ENCODE assay signal across 8 cellular contexts in the genomic region with DNA sequence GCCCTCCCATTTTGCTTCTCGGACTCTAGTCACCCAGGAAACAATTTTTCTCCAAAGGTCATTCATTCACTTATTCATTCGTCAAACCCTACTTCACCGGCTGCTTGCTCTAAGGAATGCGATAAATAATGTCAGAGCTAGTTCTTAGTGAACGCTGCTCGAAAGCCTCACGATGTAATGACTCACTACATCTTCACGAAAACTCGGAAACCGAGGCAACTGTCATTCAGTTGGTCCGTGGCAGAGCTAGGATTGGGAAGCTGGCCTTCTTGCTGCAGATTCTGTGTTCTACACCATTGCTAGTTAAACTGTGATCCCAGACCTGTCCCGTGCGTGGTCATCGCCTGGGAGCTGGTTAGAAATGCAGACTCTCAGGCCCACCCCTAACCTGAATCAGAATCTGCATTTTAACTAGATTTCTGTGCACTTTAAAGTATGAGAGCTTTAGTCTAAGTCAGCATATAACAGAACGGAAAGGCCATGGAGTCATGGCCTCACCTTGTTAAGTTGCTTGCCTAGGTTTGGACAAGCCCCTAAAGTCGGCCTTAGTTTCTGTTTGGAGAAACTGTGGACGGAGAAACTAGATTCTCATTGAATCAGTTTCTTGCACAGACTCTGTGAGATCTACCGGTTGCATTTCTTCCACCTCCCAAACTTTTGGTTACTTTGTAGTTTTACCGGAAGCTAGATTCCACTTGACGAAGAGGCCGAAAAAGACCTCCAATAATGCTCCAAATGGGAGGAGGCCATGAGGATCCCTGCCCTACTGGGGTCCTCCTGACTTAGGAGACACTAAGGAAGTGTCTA. TPM values are rescaled to one million over a fixed set of nuclear protein-coding genes. Genes with fewer than 3 reads are reported as not detected.
DNase-seq lines count a peak whose midpoint lies in the region; ATAC-seq, FAIRE-seq and TF ChIP-seq lines count a peak whose summit lies in the region.

No MANE protein-coding gene starts in this region.

- no peak for TF ChIP-seq EP300 in SK-N-SH (IDR thresholded peaks at IDR 0.05; ENCODE audit: borderline replicate concordance in 1 of 2, low read depth in 1 of 2, low read length in 1 of 2)

- DNase-seq in cardiac muscle cell (ENCODE audit: low read depth in 1 of 2, low spot score in 1 of 2) (no peak), Right ventricle myocardium superior (no peak), SK-N-SH (no peak), endothelial cell of umbilical vein (ENCODE audit: low read depth, low spot score) (peak; percentile 71), NCI-H1694 (lab: John Stamatoyannopoulos, UW) (no peak), pons (ENCODE audit: low spot score) (no peak)

- CTCF ChIA-PET in SK-N-SH (lab: Yijun Ruan, JAX) (interaction anchor here (0.5 to 10.3 kb wide), 6 partner anchors 21 to 490 kb away, joined by 3 to 96 read pairs (median 6); a partner anchor contains a TSS), endothelial cell of umbilical vein (lab: Charles Lee) (interaction anchor here (0.7 to 2.5 kb wide), 7 partner anchors 12 to 156 kb away, joined by 3 to 14 read pairs (median 6); a partner anchor contains a TSS)

- no peaks in the 10 kb centered on the region for H3K9me1 ChIP-seq in endothelial cell of umbilical vein (replicated peaks; ENCODE audit: control insufficient read depth, extremely low read depth, insufficient read depth, low read length)

- H3K9me3 ChIP-seq in cardiac muscle cell (ENCODE audit: low read depth): no peaks in the 10 kb centered on the region
- H3K9me3 ChIP-seq in SK-N-SH: no peaks in the 10 kb centered on the region
- no peaks in the 10 kb centered on the region for H3K9me3 ChIP-seq in endothelial cell of umbilical vein (replicated peaks; ENCODE audit: control insufficient read depth, insufficient read depth, low read length)
- H3K9me3 ChIP-seq in neutrophil: no peaks in the 10 kb centered on the region

- H3K27me3 ChIP-seq in cardiac muscle cell: peaks cover 3% of the 10 kb centered on the region
- H3K27me3 ChIP-seq in SK-N-SH (ENCODE audit: insufficient read depth): no peaks in the 10 kb centered on the region
- no peaks in the 10 kb centered on the region for H3K27me3 ChIP-seq in endothelial cell of umbilical vein (ENCODE audit: control insufficient read depth in 2 of 2, insufficient read depth in 2 of 2, low read length in 2 of 2)
- no peaks in the 10 kb centered on the region for H3K27me3 ChIP-seq in neutrophil

- H3K79me2 ChIP-seq in SK-N-SH (ENCODE audit: insufficient read depth) (peaks cover 41% of the 10 kb centered on the region), endothelial cell of umbilical vein (ENCODE audit: control insufficient read depth, insufficient read depth, low read length) (peaks cover 41% of the 10 kb centered on the region)

- TSS peak; percentile 45 for BruUV-seq in endothelial cell of umbilical vein (replicated peaks; lab: Mats Ljungman, UMichigan)

- H3K9me2 ChIP-seq in SK-N-SH: no peaks in the 10 kb centered on the region

- WGBS in SK-N-SH (ENCODE audit: low lambda C conversion rate): 46% methylated on average over 21 of the region's 21 CpGs

- H2AFZ ChIP-seq in SK-N-SH (ENCODE audit: low read depth): peak overlapping the region; percentile 54
- H2AFZ ChIP-seq in endothelial cell of umbilical vein (ENCODE audit: low read depth, low read length): peak overlapping the region; percentile 56

- H3K4me1 ChIP-seq in cardiac muscle cell (ENCODE audit: low read depth) (peaks cover 6% of the 10 kb centered on the region), SK-N-SH (ENCODE audit: control insufficient read depth in 1 of 2, insufficient read depth in 2 of 2, low read depth in 1 of 2, low read length in 1 of 2) (peaks cover 15 to 23% of the 10 kb centered on the region in 2 experiments; a peak in 3 of 4 replicates), endothelial cell of umbilical vein (ENCODE audit: control insufficient read depth, extremely low read depth, insufficient read depth, low read length) (peaks cover 34% of the 10 kb centered on the region), neutrophil (ENCODE audit: control insufficient read depth in 1 of 2, insufficient read depth in 1 of 2, low read depth in 1 of 2, low read length in 1 of 2) (peaks cover 58 to 59% of the 10 kb centered on the region in 2 experiments)

- no peak for TF ChIP-seq RAD21 in SK-N-SH (IDR thresholded peaks at IDR 0.05; ENCODE audit: low read length)

- ATAC-seq in Right ventricle myocardium superior (ENCODE audit: poor library complexity): no peak
- no peak for ATAC-seq in HG02571 (IDR thresholded peaks at IDR 0.05; ENCODE audit: unreplicated experiment)

- intact Hi-C loops in Right ventricle myocardium superior (cut with DNase I) (no loop called here), endothelial cell of umbilical vein (cut with micrococcal nuclease) (loop anchor here (5.0 kb wide), 1 partner anchor 85 kb away; no protein-coding TSS in a partner anchor)

- peak overlapping the region; percentile 21 for H3K9ac ChIP-seq in SK-N-SH
- H3K9ac ChIP-seq in endothelial cell of umbilical vein (replicated peaks; ENCODE audit: extremely low read depth, insufficient read depth, low read length): peak overlapping the region; percentile 36

- H3K36me3 ChIP-seq in cardiac muscle cell (no peaks in the 10 kb centered on the region), SK-N-SH (replicated peaks in 1 of 2; ENCODE audit: control insufficient read depth in 1 of 2, insufficient read depth in 2 of 2, low read length in 1 of 2) (no peaks in the 10 kb centered on the region), endothelial cell of umbilical vein (ENCODE audit: control insufficient read depth in 2 of 2, extremely low read depth in 1 of 2, insufficient read depth in 2 of 2, low read length in 2 of 2) (peaks cover 2% of the 10 kb centered on the region in 2 experiments), neutrophil (peaks cover 15% of the 10 kb centered on the region)

- H3K4me2 ChIP-seq in SK-N-SH (peak overlapping the region; percentile 65), endothelial cell of umbilical vein (ENCODE audit: insufficient read depth, low read length) (peak overlapping the region; percentile 55)

- dilution Hi-C loops in endothelial cell of umbilical vein (cut with MboI; ENCODE audit: extremely low pct_ligation_motif_present, low sequenced_read_pairs): no loop called here

- peak overlapping the region; percentile 71 for H3K4me3 ChIP-seq in cardiac muscle cell
- H3K4me3 ChIP-seq in SK-N-SH (ENCODE audit: low read depth in 2 of 2, low read length in 1 of 2): peak overlapping the region; percentile 49 to 92
- H3K4me3 ChIP-seq in endothelial cell of umbilical vein (replicated peaks in 1 of 3; ENCODE audit: insufficient read depth in 1 of 3, low read depth in 1 of 3, low read length in 3 of 3): peak overlapping the region; percentile 14 to 58 (median 56)
- peak overlapping the region; percentile 97 to 99 for H3K4me3 ChIP-seq in neutrophil (ENCODE audit: low read depth in 1 of 2, low read length in 1 of 2)

- TF ChIP-seq CTCF in cardiac muscle cell (IDR thresholded peaks at IDR 0.05; ENCODE audit: low read depth, low read length) (no peak), SK-N-SH (IDR thresholded peaks at IDR 0.05) (no peak), endothelial cell of umbilical vein (IDR thresholded peaks at IDR 0.05; ENCODE audit: extremely low read depth in 1 of 2, insufficient read depth in 1 of 2, low read depth in 1 of 2, low read length in 2 of 2) (no peak), neutrophil (IDR thresholded peaks at IDR 0.05) (no peak)

- peaks cover 19% of the 10 kb centered on the region for H3F3A ChIP-seq in SK-N-SH (replicated peaks; ENCODE audit: insufficient read depth)

- H3K27ac ChIP-seq in cardiac muscle cell: peak overlapping the region; percentile 5
- peak overlapping the region; percentile 69 to 78 for H3K27ac ChIP-seq in SK-N-SH (ENCODE audit: low read depth in 2 of 2, low read length in 1 of 2)
- H3K27ac ChIP-seq in endothelial cell of umbilical vein (ENCODE audit: insufficient read depth, low read depth, low read length): peak overlapping the region; percentile 45
- H3K27ac ChIP-seq in neutrophil: peak overlapping the region; percentile 95

- no peak for FAIRE-seq in endothelial cell of umbilical vein (lab: Jason Lieb, UNC)

- no peaks in the 10 kb centered on the region for H4K20me1 ChIP-seq in SK-N-SH (ENCODE audit: insufficient read depth)
- H4K20me1 ChIP-seq in endothelial cell of umbilical vein (replicated peaks; ENCODE audit: control insufficient read depth, extremely low read depth, insufficient read depth, low read length): no peaks in the 10 kb centered on the region

- POLR2A ChIA-PET in SK-N-SH (lab: Yijun Ruan, JAX): interaction anchor here (0.6 kb wide), 1 partner anchor 275 kb away, joined by 3 read pairs; no protein-coding TSS in a partner anchor
- POLR2A ChIA-PET in endothelial cell of umbilical vein (lab: Charles Lee): interaction anchor here (0.6 to 0.8 kb wide), 2 partner anchors 33 to 47 kb away, joined by 3 to 4 read pairs; a partner anchor contains a TSS

- TF ChIP-seq POLR2A in endothelial cell of umbilical vein (IDR thresholded peaks at IDR 0.05; ENCODE audit: low read depth, low read length): no peak

RNA-seq across cellular contexts. Expression of a gene that starts 0.6 kb away (rescaled TPM):
- 20.0 and 21.1 TPM in 2 replicates for total RNA-seq in cardiac muscle cell
- 23.9 and 43.1 TPM in 2 replicates for polyA plus RNA-seq in cardiac muscle cell
- 42.3 TPM for total RNA-seq in Right ventricle myocardium superior
- 22.4 and 26.6 TPM in 2 replicates for polyA plus RNA-seq in SK-N-SH (2012; rRNA removed)
- 16.0 and 24.0 TPM in 2 replicates for polyA plus RNA-seq in SK-N-SH (2012; cell fraction: cytosol; rRNA removed)
- 28.0 and 33.4 TPM in 2 replicates for polyA plus RNA-seq in SK-N-SH (2012; cell fraction: nucleus; rRNA removed)
- total RNA-seq in endothelial cell of umbilical vein: 87.5 and 96.7 TPM in 2 replicates
- 97.0 and 98.7 TPM in 2 replicates for polyA plus RNA-seq in endothelial cell of umbilical vein
- polyA plus RNA-seq in endothelial cell of umbilical vein (2011; cell fraction: cytosol; rRNA removed): 80.5 and 93.5 TPM in 2 replicates
- polyA plus RNA-seq in endothelial cell of umbilical vein (2011; cell fraction: nucleus; rRNA removed): 53.2 and 56.7 TPM in 2 replicates
- polyA plus RNA-seq in endothelial cell of umbilical vein (2012): 87.3 and 94.2 TPM in 2 replicates
- polyA minus RNA-seq in endothelial cell of umbilical vein: 41.5 and 52.5 TPM in 2 replicates
- 48.2 TPM for polyA minus RNA-seq in endothelial cell of umbilical vein (2011; cell fraction: cytosol; rRNA and poly(A)+ RNA removed)
- polyA minus RNA-seq in endothelial cell of umbilical vein (2011; cell fraction: nucleus; rRNA and poly(A)+ RNA removed): 24.4 and 25.3 TPM in 2 replicates

RNA-seq across cellular contexts. Expression of a gene that starts 20.9 kb away (rescaled TPM):
- 18.3 and 32.6 TPM in 2 replicates for total RNA-seq in cardiac muscle cell
- polyA plus RNA-seq in cardiac muscle cell: 30.7 and 40.2 TPM in 2 replicates
- 9.0 TPM for total RNA-seq in Right ventricle myocardium superior
- 31.1 and 56.0 TPM in 2 replicates for polyA plus RNA-seq in SK-N-SH (2012; rRNA removed)
- polyA plus RNA-seq in SK-N-SH (2012; cell fraction: cytosol; rRNA removed): 32.4 and 35.9 TPM in 2 replicates
- polyA plus RNA-seq in SK-N-SH (2012; cell fraction: nucleus; rRNA removed): 54.5 and 56.0 TPM in 2 replicates
- 41.8 and 45.7 TPM in 2 replicates for total RNA-seq in endothelial cell of umbilical vein
- 32.9 and 33.1 TPM in 2 replicates for polyA plus RNA-seq in endothelial cell of umbilical vein
- polyA plus RNA-seq in endothelial cell of umbilical vein (2011; cell fraction: cytosol; rRNA removed): 33.9 and 42.1 TPM in 2 replicates
- 45.7 and 60.4 TPM in 2 replicates for polyA plus RNA-seq in endothelial cell of umbilical vein (2011; cell fraction: nucleus; rRNA removed)
- 30.0 and 38.9 TPM in 2 replicates for polyA plus RNA-seq in endothelial cell of umbilical vein (2012)
- 25.0 and 35.0 TPM in 2 replicates for polyA minus RNA-seq in endothelial cell of umbilical vein
- polyA minus RNA-seq in endothelial cell of umbilical vein (2011; cell fraction: cytosol; rRNA and poly(A)+ RNA removed): 36.4 TPM
- polyA minus RNA-seq in endothelial cell of umbilical vein (2011; cell fraction: nucleus; rRNA and poly(A)+ RNA removed): 15.7 and 16.9 TPM in 2 replicates

RNA-seq across cellular contexts. Expression of a gene that starts 21.3 kb away (rescaled TPM):
- total RNA-seq in cardiac muscle cell (18.0 and 18.5 TPM in 2 replicates), Right ventricle myocardium superior (19.8 TPM), endothelial cell of umbilical vein (25.5 and 30.4 TPM in 2 replicates)
- polyA plus RNA-seq in cardiac muscle cell (28.1 and 30.2 TPM in 2 replicates), SK-N-SH (2012; rRNA removed) (25.1 and 29.6 TPM in 2 replicates), endothelial cell of umbilical vein (34.8 and 37.8 TPM in 2 replicates)
- polyA plus RNA-seq in SK-N-SH (2012; cell fraction: cytosol; rRNA removed): 26.4 and 26.6 TPM in 2 replicates
- polyA plus RNA-seq in SK-N-SH (2012; cell fraction: nucleus; rRNA removed): 21.5 and 25.2 TPM in 2 replicates
- 34.4 and 35.1 TPM in 2 replicates for polyA plus RNA-seq in endothelial cell of umbilical vein (2011; cell fraction: cytosol; rRNA removed)
- polyA plus RNA-seq in endothelial cell of umbilical vein (2011; cell fraction: nucleus; rRNA removed): 27.9 and 28.7 TPM in 2 replicates
- 30.1 and 36.2 TPM in 2 replicates for polyA plus RNA-seq in endothelial cell of umbilical vein (2012)
- 45.6 and 53.3 TPM in 2 replicates for polyA minus RNA-seq in endothelial cell of umbilical vein
- 17.7 TPM for polyA minus RNA-seq in endothelial cell of umbilical vein (2011; cell fraction: cytosol; rRNA and poly(A)+ RNA removed)
- 18.3 and 27.9 TPM in 2 replicates for polyA minus RNA-seq in endothelial cell of umbilical vein (2011; cell fraction: nucleus; rRNA and poly(A)+ RNA removed)

RNA-seq across cellular contexts. Expression of a gene that starts 47.1 kb away (rescaled TPM):
- total RNA-seq in cardiac muscle cell (3.7 and 8.5 TPM in 2 replicates), Right ventricle myocardium superior (1.2 TPM), endothelial cell of umbilical vein (4.1 and 4.5 TPM in 2 replicates)
- polyA plus RNA-seq in cardiac muscle cell (5.0 and 5.4 TPM in 2 replicates), SK-N-SH (2012; rRNA removed) (2.4 and 3.7 TPM in 2 replicates), endothelial cell of umbilical vein (2.1 and 2.4 TPM in 2 replicates)
- polyA plus RNA-seq in SK-N-SH (2012; cell fraction: cytosol; rRNA removed): 1.2 and 1.4 TPM in 2 replicates
- 13.1 and 13.5 TPM in 2 replicates for polyA plus RNA-seq in SK-N-SH (2012; cell fraction: nucleus; rRNA removed)
- 1.2 and 1.9 TPM in 2 replicates for polyA plus RNA-seq in endothelial cell of umbilical vein (2011; cell fraction: cytosol; rRNA removed)
- 10.6 and 11.7 TPM in 2 replicates for polyA plus RNA-seq in endothelial cell of umbilical vein (2011; cell fraction: nucleus; rRNA removed)
- polyA plus RNA-seq in endothelial cell of umbilical vein (2012): 4.1 and 4.6 TPM in 2 replicates
- polyA minus RNA-seq in endothelial cell of umbilical vein: 4.4 and 5.0 TPM in 2 replicates
- 2.4 TPM for polyA minus RNA-seq in endothelial cell of umbilical vein (2011; cell fraction: cytosol; rRNA and poly(A)+ RNA removed)
- polyA minus RNA-seq in endothelial cell of umbilical vein (2011; cell fraction: nucleus; rRNA and poly(A)+ RNA removed): 7.1 and 9.0 TPM in 2 replicates

Comparison
In these comparisons a context has a peak if more than half of its experiments do, and no peak if none do; other contexts are left out.
1. H3K27ac ChIP-seq: peak in every context shown above with its lines; median percentile 95 in neutrophil; 74 in SK-N-SH; 45 in endothelial cell of umbilical vein; 5 in cardiac muscle cell.